ENCODE assay signal across 34 cellular contexts in the genomic region with DNA sequence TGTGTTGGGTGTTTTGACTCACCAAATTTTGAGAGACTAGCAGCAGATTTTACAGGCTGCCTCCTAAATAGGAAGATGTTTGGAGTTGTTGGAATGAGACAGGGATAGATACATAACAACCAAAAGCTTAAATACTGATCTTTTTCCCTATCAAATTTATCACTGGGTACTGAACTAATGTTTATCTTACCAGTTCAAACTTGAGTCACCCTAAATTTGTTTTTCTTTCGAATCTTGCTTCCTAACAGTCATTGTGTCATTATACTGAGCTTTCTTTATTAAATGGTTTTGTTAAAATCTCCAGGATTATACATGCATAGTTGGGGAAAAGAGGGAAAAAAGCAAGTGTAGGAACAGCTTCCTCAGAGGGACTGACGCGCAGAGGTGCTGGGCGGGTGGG.
DNase-seq lines count a peak whose midpoint lies in the region; ATAC-seq, FAIRE-seq and TF ChIP-seq lines count a peak whose summit lies in the region.
"Had no signal": no experiment of that assay in that cellular context is flagged by ENCODE, and none has a peak within 500 bp of the region (broad histone marks: within the 10 kb centered on the region; RNA-seq: fewer than 3 reads in every experiment).

No MANE protein-coding gene starts in this region.

- no peak overlapping the region for H2AFZ ChIP-seq in ACC112 (ENCODE audit: low read length, unreplicated experiment)
- no peak overlapping the region for H2AFZ ChIP-seq in astrocyte (ENCODE audit: low read depth, low read length)

- ATAC-seq in left lobe of liver (no peak), HG03565 (IDR thresholded peaks at IDR 0.05; ENCODE audit: unreplicated experiment) (no peak)
- ATAC-seq: activated T-cell treated with anti-CD3 and anti-CD28 coated beads, Interleukin-2, amount 50 U/mL, for 72 hours; esophagus mucosa; gastroesophageal sphincter; HepG2; left lung; right lobe of liver; stimulated activated memory B cell treated with anti-CD40 and anti-IgM and Interleukin-4, amounts not matched to agents 10 μg/mL and 1 μg/mL and 100 μg/mL, for 72 hours had no signal

- H3K79me2 ChIP-seq in ACC112 (ENCODE audit: control insufficient read depth, insufficient read depth, low read length, unreplicated experiment) (peaks cover 8% of the 10 kb centered on the region), astrocyte (ENCODE audit: insufficient read depth, low read length) (peaks cover 4% of the 10 kb centered on the region)

- H3K4me1 Mint-ChIP-seq in HFFc6 (ENCODE audit: low read depth), result peaks cover 93% of the 10 kb centered on the region
- H3K4me1 Mint-ChIP-seq in astrocyte (ENCODE audit: low read depth, unreplicated experiment), result peaks cover 21% of the 10 kb centered on the region

- H3K27ac ChIP-seq in ACC112 (ENCODE audit: low read depth, low read length), result peak overlapping the region; percentile 81
- H3K27ac ChIP-seq in astrocyte (ENCODE audit: low read depth, low read length), result no peak overlapping the region
- H3K27ac ChIP-seq: cardiac muscle cell, gastroesophageal sphincter, left lung, right lobe of liver, suprapubic skin had no signal

- TF ChIP-seq CTCF in HFFc6 (IDR thresholded peaks at IDR 0.05) (no peak), astrocyte (IDR thresholded peaks at IDR 0.05; ENCODE audit: insufficient read depth, low read depth, low read length) (no peak)

- peak; percentile 54 for DNase-seq in HFFc6
- DNase-seq in astrocyte (ENCODE audit: low read depth), result peak; percentile 51
- DNase-seq in hepatic stellate cell (ENCODE audit: low spot score), result peak; percentile 25
- no peak for DNase-seq in left lobe of liver (ENCODE audit: low spot score)
- no peak for DNase-seq in DMS 273 (lab: John Stamatoyannopoulos, UW; ENCODE audit: unreplicated experiment)
- DNase-seq in NCI-H226, result no peak
- DNase-seq: 8988T; activated B cell treated with CpG ODN at 0.5 μM for 24 hours; activated CD4-positive, alpha-beta T cell treated with anti-CD3 and anti-CD28 coated beads, Interleukin-2, amount 50 U/mL, for 4 hours; activated naive CD4-positive, alpha-beta T cell treated with anti-CD3 and anti-CD28 coated beads for 36 hours; activated T-cell treated with anti-CD3 and anti-CD28 coated beads, Interleukin-2, amount 50 U/mL, for 72 hours; CD8-positive, alpha-beta memory T cell; DMS153; hypothalamus; immature natural killer cell; left lung; NCI-H1092 treated with DMSO at 0.1 percent for 48 hours; NCI-H187 treated with DMSO at 0.1 percent for 48 hours; NCI-H2171 treated with DMSO at 0.1 percent for 48 hours; NCI-H524 treated with DMSO at 0.1 percent for 48 hours; right lobe of liver; SHP77; stimulated activated CD4-positive, alpha-beta T cell treated with anti-CD3 and anti-CD28 coated beads, Interleukin-4, amount 100 ng/mL, for 4 hours; SW 1271; T-helper 9 cell had no signal

- H3K9ac ChIP-seq in astrocyte (ENCODE audit: low read length), result peak overlapping the region; percentile 7

- H3K4me1 ChIP-seq in ACC112 (ENCODE audit: control insufficient read depth, insufficient read depth, low read length, unreplicated experiment), result peaks cover 50% of the 10 kb centered on the region
- peaks cover 19% of the 10 kb centered on the region for H3K4me1 ChIP-seq in astrocyte (ENCODE audit: insufficient read depth, low read length)
- H3K4me1 ChIP-seq: left lung, right lobe of liver, suprapubic skin had no signal

- peak overlapping the region; percentile 39; the same call in 1 of the 2 replicates for H3K4me3 ChIP-seq in ACC112 (ENCODE audit: low read depth, low read length)
- H3K4me3 ChIP-seq in astrocyte (ENCODE audit: insufficient read depth, low read depth, low read length), result no peak overlapping the region
- H3K4me3 ChIP-seq: cardiac muscle cell, gastroesophageal sphincter, left lung, right lobe of liver, suprapubic skin had no signal

- H3K27me3 ChIP-seq in ACC112 (ENCODE audit: insufficient read depth, low read length), result no peaks in the 10 kb centered on the region
- H3K27me3 ChIP-seq in astrocyte (ENCODE audit: insufficient read depth, low read length), result no peaks in the 10 kb centered on the region
- H3K27me3 ChIP-seq: cardiac muscle cell, gastroesophageal sphincter, left lung, right lobe of liver, suprapubic skin had no signal

- peak; percentile 5 for FAIRE-seq in astrocyte (lab: Jason Lieb, UNC)
- FAIRE-seq: HepG2 had no signal

- H3K4me2 ChIP-seq in astrocyte (ENCODE audit: low read length), result peak overlapping the region; percentile 69

- H3K36me3 Mint-ChIP-seq in HFFc6 (ENCODE audit: low read depth) (peaks cover 27% of the 10 kb centered on the region), astrocyte (ENCODE audit: low read depth, unreplicated experiment) (peaks cover 2% of the 10 kb centered on the region)

- H3K27ac Mint-ChIP-seq in HFFc6 (peak overlapping the region; percentile 85), astrocyte (ENCODE audit: unreplicated experiment) (no peak overlapping the region)
- H3K27ac Mint-ChIP-seq: activated B cell treated with CpG ODN at 0.5 μM for 24 hours; activated naive CD4-positive, alpha-beta T cell treated with anti-CD3 and anti-CD28 coated beads for 36 hours; activated T-cell treated with anti-CD3 and anti-CD28 coated beads, Interleukin-2, amount 50 U/mL, for 72 hours; immature natural killer cell; progenitor cell of endocrine pancreas; stimulated activated memory B cell treated with anti-CD40 and anti-IgM and Interleukin-4, amounts not matched to agents 10 μg/mL and 1 μg/mL and 100 μg/mL, for 72 hours had no signal

- H3K27me3 Mint-ChIP-seq in HFFc6 (ENCODE audit: insufficient read depth) (peaks cover 2% of the 10 kb centered on the region; the same call in 1 of the 2 replicates), astrocyte (ENCODE audit: low read depth, unreplicated experiment) (no peaks in the 10 kb centered on the region)
- H3K27me3 Mint-ChIP-seq: activated B cell treated with CpG ODN at 0.5 μM for 24 hours; CD8-positive, alpha-beta memory T cell; progenitor cell of endocrine pancreas; stimulated activated memory B cell treated with anti-CD40 and anti-IgM and Interleukin-4, amounts not matched to agents 10 μg/mL and 1 μg/mL and 100 μg/mL, for 72 hours had no signal

- H4K20me1 ChIP-seq in astrocyte (ENCODE audit: insufficient read depth, low read length), result no peaks in the 10 kb centered on the region

- no peaks in the 10 kb centered on the region for H3K9me3 ChIP-seq in astrocyte (ENCODE audit: insufficient read depth, low read depth, low read length)
- H3K9me3 ChIP-seq: gastroesophageal sphincter, left lung, right lobe of liver, suprapubic skin had no signal

- H3K4me3 Mint-ChIP-seq in HFFc6 (peak overlapping the region; percentile 64; the same call in 1 of the 2 replicates), astrocyte (ENCODE audit: unreplicated experiment) (no peak overlapping the region)
- H3K4me3 Mint-ChIP-seq: activated B cell treated with CpG ODN at 0.5 μM for 24 hours; activated naive CD4-positive, alpha-beta T cell treated with anti-CD3 and anti-CD28 coated beads for 36 hours; activated T-cell treated with anti-CD3 and anti-CD28 coated beads, Interleukin-2, amount 50 U/mL, for 72 hours; CD8-positive, alpha-beta memory T cell; immature natural killer cell; stimulated activated memory B cell treated with anti-CD40 and anti-IgM and Interleukin-4, amounts not matched to agents 10 μg/mL and 1 μg/mL and 100 μg/mL, for 72 hours had no signal

- H3K9me3 Mint-ChIP-seq in HFFc6 (peaks cover 16% of the 10 kb centered on the region), astrocyte (ENCODE audit: unreplicated experiment) (peaks cover 6% of the 10 kb centered on the region)
- H3K9me3 Mint-ChIP-seq: activated B cell treated with CpG ODN at 0.5 μM for 24 hours; activated naive CD4-positive, alpha-beta T cell treated with anti-CD3 and anti-CD28 coated beads for 36 hours; activated T-cell treated with anti-CD3 and anti-CD28 coated beads, Interleukin-2, amount 50 U/mL, for 72 hours; CD8-positive, alpha-beta memory T cell; immature natural killer cell; stimulated activated memory B cell treated with anti-CD40 and anti-IgM and Interleukin-4, amounts not matched to agents 10 μg/mL and 1 μg/mL and 100 μg/mL, for 72 hours had no signal

- no peaks in the 10 kb centered on the region for H3K36me3 ChIP-seq in ACC112 (ENCODE audit: insufficient read depth, low read length)
- no peaks in the 10 kb centered on the region for H3K36me3 ChIP-seq in astrocyte (ENCODE audit: insufficient read depth, low read length)
- H3K36me3 ChIP-seq: cardiac muscle cell, gastroesophageal sphincter, left lung, right lobe of liver, suprapubic skin had no signal

Comparison
In these comparisons a context has a peak if more than half of its experiments do, and no peak if none do; other contexts are left out.
1. DNase-seq: peak in HFFc6 (single experiment), astrocyte (single experiment) and hepatic stellate cell (single experiment); none in left lobe of liver (single experiment), DMS 273 (single experiment) and NCI-H226 (single experiment).